Comparison of ENCODE assay signal across 11 cellular contexts in genomic region chr1:215682232-215682631, GRCh38.
DNase-seq lines count a peak whose midpoint lies in the region; ATAC-seq and TF ChIP-seq lines count a peak whose summit lies in the region.
"Had no signal": no experiment of that assay in that cellular context is flagged by ENCODE, and none has a peak within 500 bp of the region (broad histone marks: within the 10 kb centered on the region; RNA-seq: fewer than 3 reads in every experiment).

No MANE protein-coding gene starts in this region.

- H3K36me3 ChIP-seq in kidney epithelial cell (ENCODE audit: control insufficient read depth, insufficient read depth, low read length) (no peaks in the 10 kb centered on the region), esophagus squamous epithelium (no peaks in the 10 kb centered on the region), WERI-Rb-1 (no peaks in the 10 kb centered on the region), uterus (no peaks in the 10 kb centered on the region)
- H3K36me3 ChIP-seq: neural progenitor cell had no signal

- H3K4me3 ChIP-seq in kidney epithelial cell (ENCODE audit: low read depth, low read length) (no peak overlapping the region), esophagus squamous epithelium (no peak overlapping the region), WERI-Rb-1 (ENCODE audit: low read depth, low read length) (no peak overlapping the region), uterus (no peak overlapping the region)
- H3K4me3 ChIP-seq: coronary artery, neural progenitor cell had no signal

- intact Hi-C loops in esophagus squamous epithelium (cut with DNase I) (no loop called here), natural killer cell (cut with micrococcal nuclease) (no loop called here), uterus (cut with DNase I; ENCODE audit: low total_unique reads) (no loop called here)

- H3K27ac ChIP-seq in esophagus squamous epithelium (no peak overlapping the region), WERI-Rb-1 (no peak overlapping the region), uterus (no peak overlapping the region)
- H3K27ac ChIP-seq: coronary artery, neural progenitor cell had no signal

- no peaks in the 10 kb centered on the region for H3K36me3 Mint-ChIP-seq in natural killer cell
- H3K36me3 Mint-ChIP-seq: neural progenitor cell had no signal

- no peaks in the 10 kb centered on the region for H3K4me1 Mint-ChIP-seq in natural killer cell
- H3K4me1 Mint-ChIP-seq: neural progenitor cell had no signal

- TF ChIP-seq POLR2A in esophagus squamous epithelium (IDR thresholded peaks at IDR 0.05): no peak
- no peak for TF ChIP-seq POLR2A in uterus (IDR thresholded peaks at IDR 0.05)

- TF ChIP-seq CTCF in kidney epithelial cell (IDR thresholded peaks at IDR 0.05; ENCODE audit: insufficient read depth, low read length, poor library complexity, severe bottlenecking): peak; percentile 23
- no peak for TF ChIP-seq CTCF in esophagus squamous epithelium (IDR thresholded peaks at IDR 0.05)
- TF ChIP-seq CTCF in natural killer cell (IDR thresholded peaks at IDR 0.05): no peak
- TF ChIP-seq CTCF in WERI-Rb-1 (IDR thresholded peaks at IDR 0.05; ENCODE audit: low read depth, low read length): no peak
- TF ChIP-seq CTCF in uterus (IDR thresholded peaks at IDR 0.05): no peak

- H3K4me1 ChIP-seq in esophagus squamous epithelium (no peaks in the 10 kb centered on the region), uterus (no peaks in the 10 kb centered on the region)
- H3K4me1 ChIP-seq: neural progenitor cell had no signal

- peak; percentile 58 for DNase-seq in DMS 273 (lab: John Stamatoyannopoulos, UW; ENCODE audit: unreplicated experiment)
- peak; percentile 78 for DNase-seq in NCI-H1105 treated with DMSO at 0.1 percent for 48 hours (lab: John Stamatoyannopoulos, UW)
- peak; percentile 34 for DNase-seq in RKO (ENCODE audit: low spot score)
- no peak for DNase-seq in kidney epithelial cell (ENCODE audit: low read depth)
- no peak for DNase-seq in esophagus squamous epithelium (lab: John Stamatoyannopoulos, UW)
- DNase-seq in natural killer cell: no peak
- no peak for DNase-seq in WERI-Rb-1
- DNase-seq in uterus: no peak
- DNase-seq: T-helper 9 cell had no signal

- 57 to 72% methylated on average over 2 of the region's 2 CpGs for WGBS in esophagus squamous epithelium, 2 donors

- ATAC-seq in natural killer cell: no peak

- H3K4me3 Mint-ChIP-seq in natural killer cell: no peak overlapping the region
- H3K4me3 Mint-ChIP-seq: neural progenitor cell had no signal

- no peaks in the 10 kb centered on the region for H3K9me3 ChIP-seq in esophagus squamous epithelium
- no peaks in the 10 kb centered on the region for H3K9me3 ChIP-seq in WERI-Rb-1 (ENCODE audit: severe bottlenecking)
- H3K9me3 ChIP-seq in uterus: no peaks in the 10 kb centered on the region

- no peaks in the 10 kb centered on the region for H3K27me3 Mint-ChIP-seq in natural killer cell (ENCODE audit: low read depth in 2 of 2)

- no peak overlapping the region for H3K27ac Mint-ChIP-seq in natural killer cell
- H3K27ac Mint-ChIP-seq: neural progenitor cell had no signal

- H3K9me3 Mint-ChIP-seq in natural killer cell: peaks cover 8 to 10% of the 10 kb centered on the region in 2 donors
- H3K9me3 Mint-ChIP-seq: neural progenitor cell had no signal

- H3K27me3 ChIP-seq in kidney epithelial cell (ENCODE audit: control insufficient read depth, insufficient read depth, low read length) (no peaks in the 10 kb centered on the region), esophagus squamous epithelium (peaks cover 0 to 5% (median 0%) of the 10 kb centered on the region in 4 donors), WERI-Rb-1 (ENCODE audit: insufficient read depth, low read depth, severe bottlenecking) (no peaks in the 10 kb centered on the region), uterus (no peaks in the 10 kb centered on the region)
- H3K27me3 ChIP-seq: neural progenitor cell had no signal

Comparison
In these comparisons a context has a peak if more than half of its experiments do, and no peak if none do; other contexts are left out.
1. DNase-seq: peak in DMS 273 (single experiment), NCI-H1105 treated with DMSO at 0.1 percent for 48 hours (single experiment) and RKO (single experiment); none in kidney epithelial cell (single experiment), esophagus squamous epithelium (single experiment), natural killer cell (single experiment), WERI-Rb-1 (single experiment) and uterus (0 of 2).